In genomic region chr11:63505857-63506528, GRCh38 we compare ENCODE assay signal across 13 cellular contexts. TPM values are rescaled to one million over a fixed set of nuclear protein-coding genes. Genes with fewer than 3 reads are reported as not detected.
A peak's percentile ranks its signal among the peaks of the same experiment; 100 is the strongest.
DNase-seq lines count a peak whose midpoint lies in the region; ATAC-seq, FAIRE-seq and TF ChIP-seq lines count a peak whose summit lies in the region.
"Had no signal": no experiment of that assay in that cellular context is flagged by ENCODE, and none has a peak within 500 bp of the region (broad histone marks: within the 10 kb centered on the region; RNA-seq: fewer than 3 reads in every experiment).

TSS of gene LGALS12 (plus strand) at chr11:63506084. CDS start at chr11:63506459, 375 bp downstream.

- TF ChIP-seq CTCF in GM10266 (IDR thresholded peaks at IDR 0.05; ENCODE audit: control insufficient read depth, insufficient read depth, low read depth, missing control alignments) (no peak), NB4 (IDR thresholded peaks at IDR 0.05; ENCODE audit: low read depth, low read length) (no peak), GM12878 (IDR thresholded peaks at IDR 0.05 in 2 of 3, conservative IDR thresholded peaks at IDR 0.05 in 1 of 3; ENCODE audit: control insufficient read depth in 2 of 3, extremely low read depth in 1 of 3, insufficient read depth in 1 of 3, low read depth in 3 of 3, low read length in 3 of 3) (no peak)

- H3K27ac ChIP-seq in GM12878 (ENCODE audit: control insufficient read depth, insufficient read depth) = no peak within 1 kb of the TSS

- no peaks in the 10 kb centered on the region for H3K27me3 ChIP-seq in GM12878 (replicated peaks in 1 of 2; ENCODE audit: control insufficient read depth in 2 of 2, insufficient read depth in 2 of 2, low read length in 1 of 2)

- H3K9ac ChIP-seq in GM12878 (ENCODE audit: control insufficient read depth, insufficient read depth, low read length) = no peak within 1 kb of the TSS

- H3K9me3 ChIP-seq in GM12878 (replicated peaks; ENCODE audit: control insufficient read depth, insufficient read depth, low read length) = no peaks in the 10 kb centered on the region

- peaks cover 5% of the 10 kb centered on the region; the same call in 1 of the 2 replicates for H3K4me1 ChIP-seq in GM12878 (ENCODE audit: control insufficient read depth, insufficient read depth, low read length)

- SMC1A ChIA-PET in GM12878 (lab: Charles Lee; ENCODE audit: uncharacterized antibody, unreplicated experiment) = interaction anchor here (1.3 kb wide), 1 partner anchor 133 kb away, joined by 3 read pairs; no protein-coding TSS in a partner anchor

- TF ChIP-seq RAD21 in GM12878 (IDR thresholded peaks at IDR 0.05; ENCODE audit: insufficient read depth, low read depth, low read length) = no peak

- intact Hi-C loops in GM12878 (cut with micrococcal nuclease; ENCODE audit: unreplicated experiment) = no loop called here

- no peaks in the 10 kb centered on the region for H3K9me3 Mint-ChIP-seq in natural killer cell treated with Interleukin-12 subunit alpha and Interleukin-12 subunit beta and Interleukin-15 and Interleukin-18, amount 100 ng/mL, for 72 hours
- H3K9me3 Mint-ChIP-seq: activated B cell treated with CpG ODN at 0.5 μM for 24 hours, type B pancreatic cell had no signal

- BruUV-seq in GM12878 (replicated peaks; lab: Mats Ljungman, UMichigan) = no TSS peak

- FAIRE-seq in GM12878 (lab: Jason Lieb, UNC) = no peak

- no peaks in the 10 kb centered on the region for H4K20me1 ChIP-seq in GM12878 (ENCODE audit: control insufficient read depth, insufficient read depth)

- TF ChIP-seq EP300 in GM12878 (IDR thresholded peaks at IDR 0.05; ENCODE audit: borderline replicate concordance in 1 of 2, control insufficient read depth in 1 of 2, low read depth in 2 of 2, low read length in 2 of 2) = no peak

- no peaks in the 10 kb centered on the region for H3K79me2 ChIP-seq in GM12878 (ENCODE audit: control insufficient read depth, insufficient read depth, low read length)

- in situ Hi-C loops in GM12878 (cut with MboI) = no loop called here

- no peaks in the 10 kb centered on the region for H3K36me3 ChIP-seq in GM12878 (ENCODE audit: control insufficient read depth in 2 of 2, insufficient read depth in 2 of 2, low read length in 1 of 2)

- RAD21 ChIA-PET in GM12878 (lab: Charles Lee; ENCODE audit: unreplicated experiment) = no interaction called here

- no peak for ATAC-seq in GM12878
- ATAC-seq in natural killer cell treated with Interleukin-12 subunit alpha and Interleukin-12 subunit beta and Interleukin-15 and Interleukin-18, amount 100 ng/mL, for 72 hours = peak; percentile 27 to 43
- ATAC-seq in GM21737 (IDR thresholded peaks at IDR 0.05; ENCODE audit: unreplicated experiment) = no peak
- no peak for ATAC-seq in HG03095 (IDR thresholded peaks at IDR 0.05; ENCODE audit: unreplicated experiment)

- TF ChIP-seq POLR2A in NB4 (IDR thresholded peaks at IDR 0.05; ENCODE audit: extremely low read depth, insufficient read length) (peak; percentile 68), GM12878 (IDR thresholded peaks at IDR 0.05; ENCODE audit: low read depth, low read length) (no peak)

- peak within 1 kb of the TSS; percentile 92 for H3K4me3 ChIP-seq in NB4 (ENCODE audit: low read depth, low read length)
- no peak within 1 kb of the TSS for H3K4me3 ChIP-seq in GM12878

- no peaks in the 10 kb centered on the region for H3K27me3 Mint-ChIP-seq in natural killer cell treated with Interleukin-12 subunit alpha and Interleukin-12 subunit beta and Interleukin-15 and Interleukin-18, amount 100 ng/mL, for 72 hours
- H3K27me3 Mint-ChIP-seq: type B pancreatic cell had no signal

- peak within 1 kb of the TSS; percentile 40 for H3K4me3 Mint-ChIP-seq in natural killer cell treated with Interleukin-12 subunit alpha and Interleukin-12 subunit beta and Interleukin-15 and Interleukin-18, amount 100 ng/mL, for 72 hours
- H3K4me3 Mint-ChIP-seq: activated B cell treated with CpG ODN at 0.5 μM for 24 hours, type B pancreatic cell had no signal

- no peak within 1 kb of the TSS for H3K4me2 ChIP-seq in GM12878 (ENCODE audit: control insufficient read depth, insufficient read depth)

- 5% methylated on average over 15 of the region's 15 CpGs for WGBS in GM12878 (ENCODE audit: insufficient coverage, insufficient replicate concordance, low lambda C conversion rate, missing lambda C conversion rate)

- POLR2A ChIA-PET in GM12878 (lab: Charles Lee) = interaction anchor here (0.6 to 0.9 kb wide), 3 partner anchors 16 to 297 kb away, joined by 3 to 6 read pairs (median 3); no protein-coding TSS in a partner anchor

- H3K27ac Mint-ChIP-seq in natural killer cell treated with Interleukin-12 subunit alpha and Interleukin-12 subunit beta and Interleukin-15 and Interleukin-18, amount 100 ng/mL, for 72 hours = peak within 1 kb of the TSS in 1 of 2 donors; percentile 66
- H3K27ac Mint-ChIP-seq: activated B cell treated with CpG ODN at 0.5 μM for 24 hours had no signal

- H2AFZ ChIP-seq in GM12878 (ENCODE audit: control insufficient read depth, low read depth, low read length) = no peak within 1 kb of the TSS

- peaks cover 0 to 16% of the 10 kb centered on the region in 2 donors for H3K4me1 Mint-ChIP-seq in natural killer cell treated with Interleukin-12 subunit alpha and Interleukin-12 subunit beta and Interleukin-15 and Interleukin-18, amount 100 ng/mL, for 72 hours (ENCODE audit: low read depth in 2 of 2)

- DNase-seq in GM10266 (ENCODE audit: extremely low spot score) = peak; percentile 7
- DNase-seq in NB4 (ENCODE audit: low read depth) = peak; percentile 100
- DNase-seq in GM12878 (ENCODE audit: low read depth, low spot score) = no peak
- no peak for DNase-seq in natural killer cell treated with Interleukin-12 subunit alpha and Interleukin-12 subunit beta and Interleukin-15 and Interleukin-18, amount 100 ng/mL, for 72 hours (ENCODE audit: low spot score)
- DNase-seq in NCI-H1048 (lab: John Stamatoyannopoulos, UW) = no peak
- no peak for DNase-seq in DMS53 treated with DMSO at 0.1 percent for 48 hours (lab: John Stamatoyannopoulos, UW; ENCODE audit: unreplicated experiment)
- DNase-seq: activated B cell treated with CpG ODN at 0.5 μM for 24 hours; activated effector memory CD4-positive, alpha-beta T cell treated with Interleukin-2 at 50 U/mL for 16 hours; NCI-H1092 treated with DMSO at 0.1 percent for 48 hours; occipital lobe had no signal

- CTCF ChIA-PET in GM12878 (lab: Yijun Ruan, JAX) = interaction anchor here (0.7 to 1.0 kb wide), 2 partner anchors 68 to 233 kb away, joined by 3 read pairs; no protein-coding TSS in a partner anchor

- H3K36me3 Mint-ChIP-seq in natural killer cell treated with Interleukin-12 subunit alpha and Interleukin-12 subunit beta and Interleukin-15 and Interleukin-18, amount 100 ng/mL, for 72 hours = no peaks in the 10 kb centered on the region
- H3K36me3 Mint-ChIP-seq: type B pancreatic cell had no signal

TF ChIP-seq in GM12878, 131 proteins besides CTCF, POLR2A, EP300 and RAD21:
- TF ChIP-seq STAT3 (IDR thresholded peaks at IDR 0.05; ENCODE audit: low read depth, low read length) (no peak), MYB (IDR thresholded peaks at IDR 0.05; ENCODE audit: borderline replicate concordance, low read depth, low read length) (no peak), JUNB (IDR thresholded peaks at IDR 0.05) (no peak), RUNX3 (IDR thresholded peaks at IDR 0.05; ENCODE audit: low read length) (peak; percentile 23), SP1 (IDR thresholded peaks at IDR 0.05; ENCODE audit: low read depth, low read length) (no peak), CBX3 (IDR thresholded peaks at IDR 0.05; ENCODE audit: borderline replicate concordance, low read depth) (no peak)

RNA-seq across cellular contexts. Expression of gene LGALS12, which starts in this region (rescaled TPM):
- total RNA-seq in GM12878 (2013; cell fraction: nucleolus; rRNA removed) = not detected in 2 replicates
- total RNA-seq in GM12878 (2014; rRNA removed) (not detected in 2 replicates), GM12878 (2014; rRNA removed; fragmentation: Illumina TruSeq; extraction: Trizol) (not detected in 2 replicates), GM12878 (2021) (not detected in 2 replicates)
- not detected for polyA plus RNA-seq in GM12878 (2011; ENCODE audit: low read depth)
- polyA plus RNA-seq in GM12878 (2011; rRNA removed) (not detected in 2 replicates), GM12878 (2014; fragmentation: Illumina TruSeq; extraction: Trizol) (not detected in 2 replicates), GM12878 (2014; fragmentation: Nextera tagmentation; extraction: Ambion mirVana) (not detected), GM12878 (2014; rRNA removed) (not detected in 2 replicates), GM12878 (2016; fragmentation: Nextera tagmentation; extraction: Ambion mirVana) (not detected)
- polyA plus RNA-seq in GM12878 (2011; cell fraction: cytosol; rRNA removed) = not detected in 2 replicates
- not detected in 2 replicates for polyA plus RNA-seq in GM12878 (2011; cell fraction: nucleus; rRNA removed)
- polyA plus RNA-seq in GM12878 (2012) = not detected in 2 replicates
- not detected in 2 replicates for polyA minus RNA-seq in GM12878 (2011; rRNA and poly(A)+ RNA removed)
- polyA minus RNA-seq in GM12878 (2011; cell fraction: cytosol; rRNA and poly(A)+ RNA removed) = not detected in 2 replicates
- polyA minus RNA-seq in GM12878 (2011; cell fraction: nucleus; rRNA and poly(A)+ RNA removed) = not detected in 2 replicates
- under 1 TPM in 1 of 2 donors, not detected in 1; 0.59 TPM for total RNA-seq in natural killer cell treated with Interleukin-12 subunit alpha and Interleukin-12 subunit beta and Interleukin-15 and Interleukin-18, amount 100 ng/mL, for 72 hours
- total RNA-seq: activated B cell treated with CpG ODN at 0.5 μM for 24 hours, occipital lobe had no signal

Comparison
In these comparisons a context has a peak if more than half of its experiments do, and no peak if none do; other contexts are left out.
1. Peak in ATAC-seq in natural killer cell treated with Interleukin-12 subunit alpha and Interleukin-12 subunit beta and Interleukin-15 and Interleukin-18, amount 100 ng/mL, for 72 hours; RNA of the gene not detected or under 1 TPM.
2. DNase-seq: peak in GM10266 (single experiment) and NB4 (single experiment); none in GM12878 (single experiment), natural killer cell treated with Interleukin-12 subunit alpha and Interleukin-12 subunit beta and Interleukin-15 and Interleukin-18, amount 100 ng/mL, for 72 hours (single experiment), NCI-H1048 (single experiment) and DMS53 treated with DMSO at 0.1 percent for 48 hours (single experiment).